In the genomic region with DNA sequence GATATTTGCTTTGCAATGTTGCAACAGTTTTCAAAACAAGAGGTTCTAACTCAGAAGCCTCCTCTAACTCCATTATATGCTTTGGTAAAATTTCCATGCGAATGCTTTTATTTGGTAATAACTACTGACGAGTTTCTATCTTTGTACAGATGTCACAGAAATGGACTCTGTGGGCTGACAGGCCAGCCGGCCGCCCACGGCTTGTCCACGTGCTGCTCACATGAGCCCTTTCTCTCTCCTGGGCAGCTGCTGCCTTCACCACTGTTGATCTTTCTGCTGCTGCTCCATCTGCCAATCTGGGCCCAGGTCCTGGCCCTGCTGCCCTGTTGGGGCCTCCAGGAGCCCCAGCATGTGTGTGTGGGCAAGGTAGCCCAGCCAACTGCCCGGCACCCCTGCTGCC, we compare ENCODE assay signal across 18 cellular contexts.
"Had no signal": no experiment of that assay in that cellular context is flagged by ENCODE, and none has a peak within 500 bp of the region (broad histone marks: within the 10 kb centered on the region; RNA-seq: fewer than 3 reads in every experiment).

No MANE protein-coding gene starts in this region.

- H3K36me3 Mint-ChIP-seq: activated naive CD8-positive, alpha-beta T cell treated with anti-CD3 and anti-CD28 coated beads for 36 hours; natural killer cell; type B pancreatic cell had no signal

- H3K4me3 Mint-ChIP-seq: activated naive CD8-positive, alpha-beta T cell treated with anti-CD3 and anti-CD28 coated beads for 36 hours; activated T-cell treated with anti-CD3 and anti-CD28 coated beads, Interleukin-2, amount 50 U/mL, for 4 hours; natural killer cell; type B pancreatic cell had no signal

- FAIRE-seq: bronchial epithelial cell, endometrium, keratinocyte had no signal

- H3K27ac Mint-ChIP-seq: activated naive CD8-positive, alpha-beta T cell treated with anti-CD3 and anti-CD28 coated beads for 36 hours; activated T-helper 2 cell treated with anti-CD3 and anti-CD28 coated beads, Interferon-gamma antibody, Interleukin-2, Interleukin-4, amounts not matched to agents 10 μg/mL and 5 μg/mL and 100 μg/mL, durations not matched to agents 14 hours and 24 hours and 36 hours; natural killer cell; type B pancreatic cell had no signal

- H3K4me1 Mint-ChIP-seq: activated naive CD8-positive, alpha-beta T cell treated with anti-CD3 and anti-CD28 coated beads for 36 hours; natural killer cell had no signal

- ATAC-seq: activated T-cell treated with anti-CD3 and anti-CD28 coated beads, Interleukin-2, amount 50 U/mL, for 4 hours; heart left ventricle; natural killer cell; sciatic nerve had no signal

- H3K27me3 Mint-ChIP-seq: activated naive CD8-positive, alpha-beta T cell treated with anti-CD3 and anti-CD28 coated beads for 36 hours; type B pancreatic cell had no signal

- H3K9me3 Mint-ChIP-seq: activated naive CD8-positive, alpha-beta T cell treated with anti-CD3 and anti-CD28 coated beads for 36 hours; activated T-cell treated with anti-CD3 and anti-CD28 coated beads, Interleukin-2, amount 50 U/mL, for 4 hours; natural killer cell; type B pancreatic cell had no signal

- DNase-seq: activated CD4-positive, alpha-beta T cell treated with anti-CD3 and anti-CD28 coated beads for 1 hour; activated CD8-positive, alpha-beta memory T cell treated with anti-CD3 and anti-CD28 coated beads for 24 hours; activated CD8-positive, alpha-beta memory T cell treated with anti-CD3 and anti-CD28 coated beads, Interleukin-2, amount 50 U/mL, for 48 hours; activated naive CD4-positive, alpha-beta T cell treated with Interleukin-2 at 50 U/mL for 16 hours; activated naive CD8-positive, alpha-beta T cell treated with anti-CD3 and anti-CD28 coated beads for 36 hours; activated T-cell treated with anti-CD3 and anti-CD28 coated beads, Interleukin-2, amount 50 U/mL, for 4 hours; colonic mucosa; heart left ventricle; natural killer cell; stimulated activated CD4-positive, alpha-beta T cell treated with anti-CD3 and anti-CD28 coated beads, Interleukin-2, amount 100 ng/mL, for 48 hours; stimulated activated naive CD4-positive, alpha-beta T cell treated with Interleukin-2 at 50 U/mL for 16 hours; T-helper 9 cell had no signal
